18 cellular contexts compared by ENCODE assay signal in genomic region chr1:46343705-46344104, GRCh38. TPM values are rescaled to one million over a fixed set of nuclear protein-coding genes. Genes with fewer than 3 reads are reported as not detected.
DNase-seq lines count a peak whose midpoint lies in the region; ATAC-seq and TF ChIP-seq lines count a peak whose summit lies in the region.
"Had no signal": no experiment of that assay in that cellular context is flagged by ENCODE, and none has a peak within 500 bp of the region (broad histone marks: within the 10 kb centered on the region; RNA-seq: fewer than 3 reads in every experiment).

No MANE protein-coding gene starts in this region.

- H3K4me1 Mint-ChIP-seq in natural killer cell (peaks cover 33 to 49% of the 10 kb centered on the region in 2 donors), T-helper 17 cell (peaks cover 44% of the 10 kb centered on the region), endothelial cell (ENCODE audit: unreplicated experiment) (peaks cover 30% of the 10 kb centered on the region)
- peaks cover 46 to 53% of the 10 kb centered on the region in 2 donors for H3K4me1 Mint-ChIP-seq in natural killer cell treated with Interleukin-12 subunit alpha and Interleukin-12 subunit beta and Interleukin-15 and Interleukin-18, amount 100 ng/mL, for 72 hours (ENCODE audit: low read depth in 2 of 2)

- peaks cover 8% of the 10 kb centered on the region for H3K4me1 ChIP-seq in vagina

- H3K36me3 Mint-ChIP-seq in natural killer cell (no peaks in the 10 kb centered on the region), T-helper 17 cell (ENCODE audit: low read depth) (peaks cover 9% of the 10 kb centered on the region), endothelial cell (ENCODE audit: low read depth, unreplicated experiment) (peaks cover 52% of the 10 kb centered on the region)
- peaks cover 10% of the 10 kb centered on the region for H3K36me3 Mint-ChIP-seq in natural killer cell treated with Interleukin-12 subunit alpha and Interleukin-12 subunit beta and Interleukin-15 and Interleukin-18, amount 100 ng/mL, for 72 hours

- ATAC-seq in natural killer cell, result no peak
- ATAC-seq in natural killer cell treated with Interleukin-12 subunit alpha and Interleukin-12 subunit beta and Interleukin-15 and Interleukin-18, amount 100 ng/mL, for 72 hours, result no peak
- ATAC-seq in T-helper 17 cell, result no peak
- no peak for ATAC-seq in GM21381 (IDR thresholded peaks at IDR 0.05; ENCODE audit: unreplicated experiment)
- no peak for ATAC-seq in GM19023 (IDR thresholded peaks at IDR 0.05; ENCODE audit: unreplicated experiment)
- ATAC-seq: mucosa of descending colon had no signal

- H3K4me3 Mint-ChIP-seq in natural killer cell, result no peak overlapping the region
- no peak overlapping the region for H3K4me3 Mint-ChIP-seq in natural killer cell treated with Interleukin-12 subunit alpha and Interleukin-12 subunit beta and Interleukin-15 and Interleukin-18, amount 100 ng/mL, for 72 hours
- peak overlapping the region; percentile 55 for H3K4me3 Mint-ChIP-seq in T-helper 17 cell
- peak overlapping the region; percentile 68 for H3K4me3 Mint-ChIP-seq in endothelial cell (ENCODE audit: unreplicated experiment)

- no peaks in the 10 kb centered on the region for H3K27me3 ChIP-seq in vagina
- H3K27me3 ChIP-seq: testis had no signal

- H3K36me3 ChIP-seq in vagina, result peaks cover 0 to 43% of the 10 kb centered on the region in 2 donors

- H3K9me3 ChIP-seq in T-helper 17 cell (ENCODE audit: control insufficient read depth, low read length, poor library complexity, severe bottlenecking), result no peaks in the 10 kb centered on the region
- no peaks in the 10 kb centered on the region for H3K9me3 ChIP-seq in vagina
- H3K9me3 ChIP-seq: mucosa of descending colon, testis had no signal

- H3K4me3 ChIP-seq in vagina, result no peak overlapping the region
- H3K4me3 ChIP-seq: mucosa of descending colon, testis had no signal

- H3K27ac ChIP-seq in vagina, result no peak overlapping the region
- H3K27ac ChIP-seq: testis had no signal

- H3K9me3 Mint-ChIP-seq in natural killer cell (no peaks in the 10 kb centered on the region), endothelial cell (ENCODE audit: unreplicated experiment) (no peaks in the 10 kb centered on the region)
- no peaks in the 10 kb centered on the region for H3K9me3 Mint-ChIP-seq in natural killer cell treated with Interleukin-12 subunit alpha and Interleukin-12 subunit beta and Interleukin-15 and Interleukin-18, amount 100 ng/mL, for 72 hours

- no peak for TF ChIP-seq CTCF in natural killer cell (IDR thresholded peaks at IDR 0.05)
- no peak for TF ChIP-seq CTCF in endothelial cell (IDR thresholded peaks at IDR 0.05; ENCODE audit: unreplicated experiment)
- no peak for TF ChIP-seq CTCF in vagina (IDR thresholded peaks at IDR 0.05)

- DNase-seq in natural killer cell (no peak), T-helper 17 cell (no peak), endothelial cell (ENCODE audit: low spot score) (no peak), vagina (ENCODE audit: extremely low spot score in 2 of 2) (no peak)
- no peak for DNase-seq in natural killer cell treated with Interleukin-12 subunit alpha and Interleukin-12 subunit beta and Interleukin-15 and Interleukin-18, amount 100 ng/mL, for 72 hours (ENCODE audit: low spot score)
- DNase-seq: activated T-cell treated with anti-CD3 and anti-CD28 coated beads, Interleukin-2, amount 50 U/mL, for 48 hours; amygdala; Calu3; central memory CD4-positive, alpha-beta T cell; mucosa of descending colon; NCI-H1092; NCI-H2029 treated with DMSO at 0.1 percent for 48 hours; NCI-H446 treated with DMSO at 0.1 percent for 48 hours; occipital lobe; retina; testis had no signal

- H3K27ac Mint-ChIP-seq in natural killer cell (peak overlapping the region; percentile 99), T-helper 17 cell (peak overlapping the region; percentile 99), endothelial cell (ENCODE audit: unreplicated experiment) (no peak overlapping the region)
- H3K27ac Mint-ChIP-seq in natural killer cell treated with Interleukin-12 subunit alpha and Interleukin-12 subunit beta and Interleukin-15 and Interleukin-18, amount 100 ng/mL, for 72 hours, result no peak overlapping the region

- intact Hi-C loops in natural killer cell (cut with micrococcal nuclease) (no loop called here), vagina (cut with DNase I) (no loop called here)

- TF ChIP-seq POLR2A in vagina (IDR thresholded peaks at IDR 0.05), result no peak

- H3K27me3 Mint-ChIP-seq in natural killer cell (ENCODE audit: low read depth in 2 of 2) (no peaks in the 10 kb centered on the region), T-helper 17 cell (no peaks in the 10 kb centered on the region), endothelial cell (ENCODE audit: unreplicated experiment) (peaks cover 19% of the 10 kb centered on the region)
- no peaks in the 10 kb centered on the region for H3K27me3 Mint-ChIP-seq in natural killer cell treated with Interleukin-12 subunit alpha and Interleukin-12 subunit beta and Interleukin-15 and Interleukin-18, amount 100 ng/mL, for 72 hours

RNA-seq across cellular contexts. Expression of gene NSUN4, which starts 3.1 kb away (rescaled TPM):
- total RNA-seq in natural killer cell (10 to 100 TPM; 25.9 to 41.0 (median 36.3) TPM), T-helper 17 cell (10 to 100 TPM; 30.5 to 40.0 TPM), endothelial cell (ENCODE audit: unreplicated experiment) (27.8 TPM), vagina (21.4 TPM)
- total RNA-seq in natural killer cell treated with Interleukin-12 subunit alpha and Interleukin-12 subunit beta and Interleukin-15 and Interleukin-18, amount 100 ng/mL, for 72 hours, result 10 to 100 TPM; 24.0 to 43.8 TPM

RNA-seq across cellular contexts. Expression of gene UQCRH, which starts 40.2 kb away (rescaled TPM):
- 100 to 1,000 TPM in 2 of 3 donors, 10 to 100 TPM in 1; 91.1 to 120 (median 107) TPM for total RNA-seq in natural killer cell
- total RNA-seq in natural killer cell treated with Interleukin-12 subunit alpha and Interleukin-12 subunit beta and Interleukin-15 and Interleukin-18, amount 100 ng/mL, for 72 hours, result 100 to 1,000 TPM; 236 to 253 TPM
- total RNA-seq in T-helper 17 cell, result 100 to 1,000 TPM in 1 of 2 donors, 10 to 100 TPM in 1; 91.0 to 123 TPM
- total RNA-seq in endothelial cell (ENCODE audit: unreplicated experiment), result 317 TPM
- 175 TPM for total RNA-seq in vagina

RNA-seq across cellular contexts. Expression of gene LRRC41, which starts 40.3 kb away (rescaled TPM):
- 10 to 100 TPM; 35.0 to 43.9 (median 35.8) TPM for total RNA-seq in natural killer cell
- 10 to 100 TPM; 43.2 to 45.5 TPM for total RNA-seq in natural killer cell treated with Interleukin-12 subunit alpha and Interleukin-12 subunit beta and Interleukin-15 and Interleukin-18, amount 100 ng/mL, for 72 hours
- total RNA-seq in T-helper 17 cell, result 10 to 100 TPM; 30.0 to 30.1 TPM
- 73.5 TPM for total RNA-seq in endothelial cell (ENCODE audit: unreplicated experiment)
- total RNA-seq in vagina, result 58.4 TPM

RNA-seq across cellular contexts. Expression of gene FAAH, which starts 50.4 kb away (rescaled TPM):
- total RNA-seq in natural killer cell (1 to 10 TPM; 4.7 to 10.0 (median 7.9) TPM), T-helper 17 cell (1 to 10 TPM; 6.5 to 9.4 TPM), endothelial cell (ENCODE audit: unreplicated experiment) (2.7 TPM), vagina (38.1 TPM)
- total RNA-seq in natural killer cell treated with Interleukin-12 subunit alpha and Interleukin-12 subunit beta and Interleukin-15 and Interleukin-18, amount 100 ng/mL, for 72 hours, result 1 to 10 TPM; 4.1 to 6.6 TPM

Comparison
In these comparisons a context has a peak if more than half of its experiments do, and no peak if none do; other contexts are left out.
1. H3K27ac Mint-ChIP-seq: peak in natural killer cell (2 of 2) and T-helper 17 cell (single experiment); none in natural killer cell treated with Interleukin-12 subunit alpha and Interleukin-12 subunit beta and Interleukin-15 and Interleukin-18, amount 100 ng/mL, for 72 hours (0 of 2) and endothelial cell (single experiment).
2. H3K4me3 Mint-ChIP-seq: peak in T-helper 17 cell (single experiment) and endothelial cell (single experiment); none in natural killer cell (single experiment) and natural killer cell treated with Interleukin-12 subunit alpha and Interleukin-12 subunit beta and Interleukin-15 and Interleukin-18, amount 100 ng/mL, for 72 hours (single experiment).